Comparison of ENCODE assay signal across 33 cellular contexts in genomic region chr12:65215449-65215848, GRCh38.
"Had no signal": no experiment of that assay in that cellular context is flagged by ENCODE, and none has a peak within 500 bp of the region (broad histone marks: within the 10 kb centered on the region; RNA-seq: fewer than 3 reads in every experiment).

No MANE protein-coding gene starts in this region.

- ATAC-seq: activated CD4-positive, CD25-positive, alpha-beta regulatory T cell treated with anti-CD3 and anti-CD28 coated beads, Interleukin-2, amount 50 U/mL, for 24 hours; activated naive CD4-positive, alpha-beta T cell treated with anti-CD3 and anti-CD28 coated beads, Interleukin-2, amount 50 U/mL, for 72 hours; activated T-helper 17 cell treated with anti-CD3 and anti-CD28 coated beads, Interleukin-2, amount 50 U/mL, for 72 hours; gastrocnemius medialis; left colon; natural killer cell; sciatic nerve; stimulated activated memory B cell treated with anti-CD40 and anti-IgM and Interleukin-4, amounts not matched to agents 10 μg/mL and 1 μg/mL and 100 μg/mL, for 72 hours; stimulated activated naive CD8-positive, alpha-beta T cell treated with anti-CD3 and anti-CD28 coated beads, Interleukin-15, amount 100 ng/mL, for 72 hours had no signal

- H3K27ac ChIP-seq: ascending aorta, coronary artery, dorsolateral prefrontal cortex, gastrocnemius medialis, skin epidermis, thyroid gland, upper lobe of left lung, VCaP had no signal

- H3K4me1 Mint-ChIP-seq: stimulated activated memory B cell treated with anti-CD40 and anti-IgM and Interleukin-4, amounts not matched to agents 10 μg/mL and 1 μg/mL and 100 μg/mL, for 72 hours had no signal

- H3K27me3 Mint-ChIP-seq: activated CD4-positive, alpha-beta memory T cell treated with anti-CD3 and anti-CD28 coated beads for 36 hours; activated T-cell treated with anti-CD3 and anti-CD28 coated beads, Interleukin-2, amount 50 U/mL, for 24 hours; activated T-helper 17 cell treated with anti-CD3 and anti-CD28 coated beads, Interleukin-2, amount 50 U/mL, for 72 hours; brain; progenitor cell of endocrine pancreas; stimulated activated memory B cell treated with anti-CD40 and anti-IgM and Interleukin-4, amounts not matched to agents 10 μg/mL and 1 μg/mL and 100 μg/mL, for 72 hours; stimulated activated naive CD8-positive, alpha-beta T cell treated with anti-CD3 and anti-CD28 coated beads, Interleukin-15, amount 100 ng/mL, for 72 hours had no signal

- DNase-seq: activated CD4-positive, alpha-beta memory T cell treated with anti-CD3 and anti-CD28 coated beads for 36 hours; activated CD4-positive, alpha-beta T cell treated with anti-CD3 and anti-CD28 coated beads for 48 hours; activated CD8-positive, alpha-beta memory T cell treated with anti-CD3 and anti-CD28 coated beads, Interleukin-2, amount 50 U/mL, for 4 hours; activated gamma-delta T cell treated with Interleukin-2 at 50 U/mL for 16 hours; activated T-cell treated with anti-CD3 and anti-CD28 coated beads, Interleukin-2, amount 50 U/mL, for 24 hours; dorsolateral prefrontal cortex; effector memory CD4-positive, alpha-beta T cell; gastrocnemius medialis; glutamatergic neuron; hippocampal formation; kidney; left colon; midbrain; natural killer cell; retina; stimulated activated CD4-positive, alpha-beta T cell treated with anti-CD3 and anti-CD28 coated beads, Interleukin-12 subunit alpha, Interleukin-12 subunit beta, amount 100 ng/mL, for 4 hours; stimulated activated CD4-positive, alpha-beta T cell treated with anti-CD3 and anti-CD28 coated beads, Interleukin-4, amount 100 ng/mL, for 1 hour; stimulated activated naive CD8-positive, alpha-beta T cell treated with anti-CD3 and anti-CD28 coated beads, Interleukin-15, amount 100 ng/mL, for 72 hours; T-helper 9 cell; thyroid gland; upper lobe of left lung had no signal

- H3K9me3 Mint-ChIP-seq: activated T-helper 17 cell treated with anti-CD3 and anti-CD28 coated beads, Interleukin-2, amount 50 U/mL, for 72 hours; natural killer cell had no signal

- H3K4me1 ChIP-seq: ascending aorta had no signal

- FAIRE-seq: TTC549 had no signal

- H3K27me3 ChIP-seq: ascending aorta, dorsolateral prefrontal cortex, gastrocnemius medialis, thyroid gland, upper lobe of left lung had no signal

- H3K4me3 Mint-ChIP-seq: activated CD4-positive, alpha-beta memory T cell treated with anti-CD3 and anti-CD28 coated beads for 36 hours; activated T-cell treated with anti-CD3 and anti-CD28 coated beads, Interleukin-2, amount 50 U/mL, for 24 hours; activated T-helper 17 cell treated with anti-CD3 and anti-CD28 coated beads, Interleukin-2, amount 50 U/mL, for 72 hours; brain; natural killer cell; stimulated activated memory B cell treated with anti-CD40 and anti-IgM and Interleukin-4, amounts not matched to agents 10 μg/mL and 1 μg/mL and 100 μg/mL, for 72 hours; stimulated activated naive CD8-positive, alpha-beta T cell treated with anti-CD3 and anti-CD28 coated beads, Interleukin-15, amount 100 ng/mL, for 72 hours had no signal

- H3K4me3 ChIP-seq: ascending aorta, coronary artery, dorsolateral prefrontal cortex, gastrocnemius medialis, skin epidermis, thyroid gland, upper lobe of left lung had no signal

- H3K27ac Mint-ChIP-seq: activated CD4-positive, alpha-beta memory T cell treated with anti-CD3 and anti-CD28 coated beads for 36 hours; activated naive CD4-positive, alpha-beta T cell treated with anti-CD3 and anti-CD28 coated beads, Interleukin-2, amount 50 U/mL, for 72 hours; activated T-cell treated with anti-CD3 and anti-CD28 coated beads, Interleukin-2, amount 50 U/mL, for 24 hours; activated T-helper 17 cell treated with anti-CD3 and anti-CD28 coated beads, Interleukin-2, amount 50 U/mL, for 72 hours; brain; natural killer cell; progenitor cell of endocrine pancreas; stimulated activated memory B cell treated with anti-CD40 and anti-IgM and Interleukin-4, amounts not matched to agents 10 μg/mL and 1 μg/mL and 100 μg/mL, for 72 hours; stimulated activated naive CD8-positive, alpha-beta T cell treated with anti-CD3 and anti-CD28 coated beads, Interleukin-15, amount 100 ng/mL, for 72 hours had no signal

- H3K9me3 ChIP-seq: thyroid gland had no signal
